Comparison of ENCODE assay signal across 13 cellular contexts in genomic region chr17:57294075-57294474, GRCh38. TPM values are rescaled to one million over a fixed set of nuclear protein-coding genes. Genes with fewer than 3 reads are reported as not detected.
DNase-seq lines count a peak whose midpoint lies in the region; ATAC-seq and TF ChIP-seq lines count a peak whose summit lies in the region.
"Had no signal": no experiment of that assay in that cellular context is flagged by ENCODE, and none has a peak within 500 bp of the region (broad histone marks: within the 10 kb centered on the region; RNA-seq: fewer than 3 reads in every experiment).

No MANE protein-coding gene starts in this region.

- no peak for TF ChIP-seq EP300 in suprapubic skin (IDR thresholded peaks at IDR 0.05)

- no peaks in the 10 kb centered on the region for H3K27me3 Mint-ChIP-seq in mesothelial cell of epicardium (ENCODE audit: low read depth)
- H3K27me3 Mint-ChIP-seq: CD4-positive, CD25-positive, alpha-beta regulatory T cell had no signal

- BruUV-seq in PC-3 (replicated peaks; lab: Mats Ljungman, UMichigan), result no TSS peak

- H3K36me3 Mint-ChIP-seq in mesothelial cell of epicardium, result peaks cover 19% of the 10 kb centered on the region

- no peak for TF ChIP-seq CTCF in PC-3 (conservative IDR thresholded peaks at IDR 0.05; ENCODE audit: low read depth, low read length)
- no peak for TF ChIP-seq CTCF in mesothelial cell of epicardium (IDR thresholded peaks at IDR 0.05; ENCODE audit: unreplicated experiment)
- TF ChIP-seq CTCF in suprapubic skin (IDR thresholded peaks at IDR 0.05), result no peak

- H3K4me3 Mint-ChIP-seq in mesothelial cell of epicardium, result no peak overlapping the region

- intact Hi-C loops in PC-3 (cut with micrococcal nuclease), result no loop called here

- CTCF ChIA-PET in PC-3 (lab: Charles Lee), result no interaction called here

- H3K9me3 ChIP-seq in PC-3 (ENCODE audit: low read length) (0 out of 2 replicates have a peak, but pooled peaks cover 7% of the 10 kb centered on the region), suprapubic skin (no peaks in the 10 kb centered on the region)

- DNase-seq in DMS153 (lab: John Stamatoyannopoulos, UW) (peak; percentile 84), NCI-H1436 (lab: John Stamatoyannopoulos, UW) (peak; percentile 90), PC-3 (no peak), mesothelial cell of epicardium (ENCODE audit: low spot score in 2 of 2, unreplicated experiment in 2 of 2) (no peak), suprapubic skin (ENCODE audit: low spot score in 2 of 2) (no peak), cerebellum (ENCODE audit: low spot score) (no peak), hypothalamus (lab: John Stamatoyannopoulos, UW) (no peak)
- DNase-seq: activated CD8-positive, alpha-beta memory T cell treated with anti-CD3 and anti-CD28 coated beads for 24 hours; amygdala; CD4-positive, CD25-positive, alpha-beta regulatory T cell; NCI-H226; stimulated activated naive CD8-positive, alpha-beta T cell treated with anti-CD3 and anti-CD28 coated beads, Interleukin-15, Interleukin-2, amounts not matched to agents 100 U/mL and 50 U/mL, for 24 hours had no signal

- no peaks in the 10 kb centered on the region for H3F3A ChIP-seq in PC-3 (ENCODE audit: low read length, unreplicated experiment)

- H3K4me2 ChIP-seq in PC-3 (ENCODE audit: low read length), result 0 out of 2 replicates have a peak overlapping the region, but pooled peaks have one; percentile 76

- no peaks in the 10 kb centered on the region for H3K79me2 ChIP-seq in PC-3 (ENCODE audit: low read length)

- H2AFZ ChIP-seq in PC-3 (ENCODE audit: low read length), result no peak overlapping the region

- H3K4me1 Mint-ChIP-seq in mesothelial cell of epicardium, result peaks cover 60% of the 10 kb centered on the region

- ATAC-seq in PC-3 (no peak), GM21367 (IDR thresholded peaks at IDR 0.05; ENCODE audit: unreplicated experiment) (no peak)
- ATAC-seq: stimulated activated naive CD8-positive, alpha-beta T cell treated with anti-CD3 and anti-CD28 coated beads, Interleukin-15, Interleukin-2, amounts not matched to agents 100 U/mL and 50 U/mL, for 24 hours had no signal

- H3K9me3 Mint-ChIP-seq in mesothelial cell of epicardium, result peaks cover 12% of the 10 kb centered on the region

- WGBS in suprapubic skin, result 82% methylated on average over 7 of the region's 7 CpGs

- POLR2A ChIA-PET in PC-3 (lab: Charles Lee; ENCODE audit: unreplicated experiment), result no interaction called here

- no peaks in the 10 kb centered on the region for H4K20me1 ChIP-seq in PC-3 (ENCODE audit: low read length)

- H3K27me3 ChIP-seq in PC-3 (ENCODE audit: low read length) (no peaks in the 10 kb centered on the region), suprapubic skin (no peaks in the 10 kb centered on the region)

- H3K4me1 ChIP-seq in PC-3 (ENCODE audit: insufficient read depth, low read length), result peaks cover 29% of the 10 kb centered on the region
- H3K4me1 ChIP-seq in suprapubic skin, result peaks cover 3% of the 10 kb centered on the region

- no peak overlapping the region for H3K9ac ChIP-seq in PC-3 (ENCODE audit: low read length)

- H3K4me3 ChIP-seq in PC-3 (ENCODE audit: low read length), result no peak overlapping the region
- no peak overlapping the region for H3K4me3 ChIP-seq in suprapubic skin

- H3K27ac ChIP-seq in PC-3 (ENCODE audit: low read length) (peak overlapping the region; percentile 88), suprapubic skin (no peak overlapping the region)

- TF ChIP-seq POLR2A in suprapubic skin (IDR thresholded peaks at IDR 0.05), result no peak

- peak overlapping the region; percentile 97 for H3K27ac Mint-ChIP-seq in mesothelial cell of epicardium

- H3K36me3 ChIP-seq in PC-3 (ENCODE audit: low read depth, low read length) (peaks cover 16% of the 10 kb centered on the region), suprapubic skin (peaks cover 6% of the 10 kb centered on the region)

- no peaks in the 10 kb centered on the region for H3K9me2 ChIP-seq in PC-3 (replicated peaks; ENCODE audit: low read length)

RNA-seq across cellular contexts. Expression of gene MSI2, which starts 37.8 kb away (rescaled TPM):
- 54.7 and 60.4 TPM in 2 replicates for total RNA-seq in PC-3 (2014; rRNA removed)
- total RNA-seq in mesothelial cell of epicardium, result 136 to 144 TPM (median 140 TPM) in 3 replicates
- 10 to 100 TPM; 19.7 to 35.8 (median 22.4) TPM for total RNA-seq in suprapubic skin
- total RNA-seq in cerebellum, result 148 TPM

Comparison
In these comparisons a context has a peak if more than half of its experiments do, and no peak if none do; other contexts are left out.
1. DNase-seq: peak in DMS153 (single experiment) and NCI-H1436 (single experiment); none in PC-3 (single experiment), mesothelial cell of epicardium (0 of 2), suprapubic skin (0 of 2), cerebellum (single experiment) and hypothalamus (0 of 51).